In the genomic region with DNA sequence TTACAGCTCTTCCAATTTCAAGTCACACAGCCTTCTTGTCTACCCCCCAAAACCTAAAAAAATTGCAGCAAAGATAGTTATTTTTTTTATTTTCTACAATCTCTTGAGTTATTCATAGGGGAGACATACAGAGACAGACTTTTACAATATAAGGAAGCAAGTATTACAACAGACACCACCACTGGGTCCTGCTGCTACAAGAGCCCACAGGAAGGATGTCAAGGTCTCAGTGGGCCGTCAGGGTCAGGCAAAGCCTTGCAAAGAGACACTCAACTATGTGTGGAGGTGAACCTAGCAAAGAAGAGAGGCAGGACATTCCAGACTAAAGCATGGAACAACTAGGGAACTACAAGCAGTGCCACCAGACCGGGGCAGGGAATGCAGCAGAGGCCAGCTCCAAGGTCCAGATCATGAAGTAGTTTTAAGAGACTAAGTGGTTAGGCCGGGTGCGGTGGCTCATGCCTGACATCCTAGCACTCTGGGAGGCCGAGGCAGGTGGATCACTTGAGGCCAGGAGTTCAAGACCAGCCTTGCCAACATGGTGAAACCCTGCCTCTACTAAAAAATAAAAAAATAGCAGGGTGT, we compare ENCODE assay signal across 12 cellular contexts. TPM values are rescaled to one million over a fixed set of nuclear protein-coding genes. Genes with fewer than 3 reads are reported as not detected.
"Had no signal": no experiment of that assay in that cellular context is flagged by ENCODE, and none has a peak within 500 bp of the region (broad histone marks: within the 10 kb centered on the region; RNA-seq: fewer than 3 reads in every experiment).

No MANE protein-coding gene starts in this region.

- DNase-seq: activated CD4-positive, alpha-beta T cell treated with anti-CD3 and anti-CD28 coated beads, Interleukin-2, amount 10 ng/mL, durations not matched to agents 24 days and 14 days; activated naive CD4-positive, alpha-beta T cell treated with anti-CD3 and anti-CD28 coated beads, Interleukin-2, amount 10 ng/mL, durations not matched to agents 7 days and 5 days; adrenal gland; body of pancreas; erythroblast; left ventricle myocardium superior; mesendoderm; stimulated activated CD4-positive, alpha-beta T cell treated with anti-CD3 and anti-CD28 coated beads, Interleukin-4, amount 100 ng/mL, for 4 hours had no signal

- H3K27ac Mint-ChIP-seq: activated CD4-positive, alpha-beta T cell treated with anti-CD3 and anti-CD28 coated beads, Interleukin-2, amount 10 ng/mL, durations not matched to agents 24 days and 14 days; activated naive CD4-positive, alpha-beta T cell treated with anti-CD3 and anti-CD28 coated beads, Interleukin-2, amount 10 ng/mL, durations not matched to agents 7 days and 5 days; activated T-helper 17 cell treated with anti-CD3 and anti-CD28 coated beads, Interleukin-2, amount 50 U/mL, for 72 hours; dendritic cell treated with granulocyte-macrophage colony-stimulating factor and Interleukin-4, amounts not matched to agents 40 ng/mL and 50 ng/mL, for 4 days had no signal

- H3K36me3 Mint-ChIP-seq: activated naive CD4-positive, alpha-beta T cell treated with anti-CD3 and anti-CD28 coated beads, Interleukin-2, amount 10 ng/mL, durations not matched to agents 7 days and 5 days had no signal

- H3K9me3 Mint-ChIP-seq: activated CD4-positive, alpha-beta T cell treated with anti-CD3 and anti-CD28 coated beads, Interleukin-2, amount 10 ng/mL, durations not matched to agents 24 days and 14 days; activated naive CD4-positive, alpha-beta T cell treated with anti-CD3 and anti-CD28 coated beads, Interleukin-2, amount 10 ng/mL, durations not matched to agents 7 days and 5 days; activated T-helper 17 cell treated with anti-CD3 and anti-CD28 coated beads, Interleukin-2, amount 50 U/mL, for 72 hours; central memory CD8-positive, alpha-beta T cell; dendritic cell treated with granulocyte-macrophage colony-stimulating factor and Interleukin-4, amounts not matched to agents 40 ng/mL and 50 ng/mL, for 4 days; neural crest cell had no signal

- H3K4me3 Mint-ChIP-seq: activated CD4-positive, alpha-beta T cell treated with anti-CD3 and anti-CD28 coated beads, Interleukin-2, amount 10 ng/mL, durations not matched to agents 24 days and 14 days; activated naive CD4-positive, alpha-beta T cell treated with anti-CD3 and anti-CD28 coated beads, Interleukin-2, amount 10 ng/mL, durations not matched to agents 7 days and 5 days; activated T-helper 17 cell treated with anti-CD3 and anti-CD28 coated beads, Interleukin-2, amount 50 U/mL, for 72 hours; central memory CD8-positive, alpha-beta T cell; dendritic cell treated with granulocyte-macrophage colony-stimulating factor and Interleukin-4, amounts not matched to agents 40 ng/mL and 50 ng/mL, for 4 days; neural crest cell had no signal

- H3K4me1 Mint-ChIP-seq: activated CD4-positive, alpha-beta T cell treated with anti-CD3 and anti-CD28 coated beads, Interleukin-2, amount 10 ng/mL, durations not matched to agents 24 days and 14 days; activated naive CD4-positive, alpha-beta T cell treated with anti-CD3 and anti-CD28 coated beads, Interleukin-2, amount 10 ng/mL, durations not matched to agents 7 days and 5 days; activated T-helper 17 cell treated with anti-CD3 and anti-CD28 coated beads, Interleukin-2, amount 50 U/mL, for 72 hours; central memory CD8-positive, alpha-beta T cell had no signal

RNA-seq across cellular contexts. Expression of a gene that starts 38.7 kb away (rescaled TPM):
- total RNA-seq: body of pancreas had no signal
